In the genomic region with DNA sequence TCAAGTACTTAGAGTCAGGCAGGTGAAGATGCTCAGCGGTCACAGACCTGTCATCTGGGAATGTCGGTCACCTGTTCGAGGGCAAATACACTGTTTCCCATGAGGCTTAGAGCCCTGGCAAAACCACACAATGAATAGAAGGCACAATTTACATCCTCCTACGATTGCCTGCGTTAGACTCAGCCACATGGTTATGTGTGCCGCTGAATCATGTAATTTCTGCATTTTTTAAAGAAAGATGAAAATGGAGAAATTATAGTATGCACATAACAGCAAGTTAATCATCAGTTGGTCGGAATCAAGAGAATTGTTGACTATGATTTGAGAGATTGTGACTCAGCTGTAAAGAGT, we compare ENCODE assay signal across 17 cellular contexts.
DNase-seq lines count a peak whose midpoint lies in the region; ATAC-seq and TF ChIP-seq lines count a peak whose summit lies in the region.
"Had no signal": no experiment of that assay in that cellular context is flagged by ENCODE, and none has a peak within 500 bp of the region (broad histone marks: within the 10 kb centered on the region; RNA-seq: fewer than 3 reads in every experiment).

No MANE protein-coding gene starts in this region.

- H3K4me1 ChIP-seq in BLaER1 (peaks cover 83% of the 10 kb centered on the region), Karpas-422 (ENCODE audit: low read length) (peaks cover 43% of the 10 kb centered on the region), endodermal cell (ENCODE audit: control insufficient read depth, insufficient read depth, low read length) (no peaks in the 10 kb centered on the region), A673 (ENCODE audit: insufficient read depth, low read length, poor library complexity, severe bottlenecking) (no peaks in the 10 kb centered on the region)

- H4K20me1 ChIP-seq in BLaER1 (peaks cover 19% of the 10 kb centered on the region; the same call in 1 of the 2 replicates), Karpas-422 (ENCODE audit: insufficient read depth, low read depth, low read length) (no peaks in the 10 kb centered on the region)

- no peaks in the 10 kb centered on the region for H3K9me3 Mint-ChIP-seq in endodermal cell
- H3K9me3 Mint-ChIP-seq: CD14-positive monocyte; CD4-positive, alpha-beta T cell; CD8-positive, alpha-beta memory T cell; H9 had no signal

- no peak overlapping the region for H2AFZ ChIP-seq in Karpas-422 (ENCODE audit: low read length)
- H2AFZ ChIP-seq: GM23338 had no signal

- POLR2A ChIA-PET in A673 (lab: Charles Lee; ENCODE audit: low non-redundant PET): no interaction called here

- H3K27ac ChIP-seq in BLaER1 (no peak overlapping the region), Karpas-422 (ENCODE audit: low read length) (peak overlapping the region; percentile 36; the same call in 1 of the 2 replicates), endodermal cell (ENCODE audit: low read depth, low read length) (no peak overlapping the region), A673 (ENCODE audit: low read depth, low read length, poor library complexity, severe bottlenecking) (no peak overlapping the region)

- H3K36me3 Mint-ChIP-seq in endodermal cell (ENCODE audit: low read depth): no peaks in the 10 kb centered on the region
- H3K36me3 Mint-ChIP-seq: CD14-positive monocyte; CD8-positive, alpha-beta memory T cell had no signal

- TF ChIP-seq CTCF in endodermal cell (conservative IDR thresholded peaks at IDR 0.05): no peak
- TF ChIP-seq CTCF in A673 (conservative IDR thresholded peaks at IDR 0.05; ENCODE audit: low read depth, low read length): no peak

- no peaks in the 10 kb centered on the region for H3K27me3 ChIP-seq in BLaER1
- no peaks in the 10 kb centered on the region for H3K27me3 ChIP-seq in Karpas-422 (ENCODE audit: low read length)
- no peaks in the 10 kb centered on the region for H3K27me3 ChIP-seq in endodermal cell (ENCODE audit: control insufficient read depth, insufficient read depth, low read length, poor library complexity, severe bottlenecking)
- peaks cover 64% of the 10 kb centered on the region for H3K27me3 ChIP-seq in A673 (replicated peaks; ENCODE audit: insufficient read depth, low read depth, low read length, poor library complexity)

- CTCF ChIA-PET in A673 (lab: Charles Lee): no interaction called here

- H3K36me3 ChIP-seq in BLaER1 (no peaks in the 10 kb centered on the region), Karpas-422 (ENCODE audit: insufficient read depth, low read length) (no peaks in the 10 kb centered on the region), endodermal cell (ENCODE audit: control insufficient read depth, insufficient read depth, low read length) (no peaks in the 10 kb centered on the region), A673 (ENCODE audit: insufficient read depth, low read length, poor library complexity, severe bottlenecking) (no peaks in the 10 kb centered on the region)

- no peaks in the 10 kb centered on the region for H3K9me2 ChIP-seq in Karpas-422 (replicated peaks; ENCODE audit: insufficient read depth, low read length)

- no peak overlapping the region for H3K4me3 Mint-ChIP-seq in endodermal cell
- H3K4me3 Mint-ChIP-seq: CD14-positive monocyte; CD4-positive, alpha-beta T cell; CD8-positive, alpha-beta memory T cell; GM23338; H9; HFFc6 had no signal

- intact Hi-C loops in A673 (cut with micrococcal nuclease; ENCODE audit: unreplicated experiment): no loop called here

- H3K4me2 ChIP-seq in BLaER1 (peak overlapping the region; percentile 93), Karpas-422 (ENCODE audit: low read depth, low read length, poor library complexity, severe bottlenecking) (peak overlapping the region; percentile 34)
- H3K4me2 ChIP-seq: GM23338 had no signal

- no peak overlapping the region for H3K27ac Mint-ChIP-seq in endodermal cell
- H3K27ac Mint-ChIP-seq: CD14-positive monocyte; CD4-positive, alpha-beta T cell; CD8-positive, alpha-beta memory T cell; GM23338; H9; HFFc6 had no signal

- no TSS peak for BruUV-seq in A673 (replicated peaks; lab: Mats Ljungman, UMichigan)

- H3K4me1 Mint-ChIP-seq in endodermal cell: no peaks in the 10 kb centered on the region
- H3K4me1 Mint-ChIP-seq: CD14-positive monocyte; CD8-positive, alpha-beta memory T cell; GM23338; H9 had no signal

- H3K9ac ChIP-seq in BLaER1: no peak overlapping the region
- H3K9ac ChIP-seq in Karpas-422 (ENCODE audit: low read length): no peak overlapping the region
- H3K9ac ChIP-seq in endodermal cell (ENCODE audit: extremely low read depth, low read length, poor library complexity, severe bottlenecking): no peak overlapping the region

- H3K4me3 ChIP-seq in BLaER1: no peak overlapping the region
- no peak overlapping the region; the same call in 1 of the 2 replicates for H3K4me3 ChIP-seq in Karpas-422 (ENCODE audit: low read length)
- H3K4me3 ChIP-seq in endodermal cell (ENCODE audit: low read length): no peak overlapping the region
- H3K4me3 ChIP-seq in A673 (ENCODE audit: low read depth, low read length, poor library complexity, severe bottlenecking): no peak overlapping the region
- H3K4me3 ChIP-seq: GM23338 had no signal

- no peaks in the 10 kb centered on the region for H3K27me3 Mint-ChIP-seq in endodermal cell (ENCODE audit: insufficient read depth)

- WGBS in endodermal cell (ENCODE audit: insufficient coverage in 1 of 2, insufficient read length in 1 of 2), 2 experiments: 94 to 99% methylated on average over 6 to 7 of the region's 7 CpGs

- DNase-seq in Karpas-422 (no peak), inferior parietal cortex (ENCODE audit: extremely low spot score) (peak; percentile 8), superior temporal gyrus (ENCODE audit: extremely low spot score) (peak; percentile 26), endodermal cell (no peak), A673 (ENCODE audit: low spot score) (no peak)
- DNase-seq in activated naive CD4-positive, alpha-beta T cell treated with Interleukin-2 at 50 U/mL for 16 hours: no peak
- DNase-seq: CD4-positive, alpha-beta T cell; CD8-positive, alpha-beta memory T cell; DMS 273 treated with DMSO at 0.1 percent for 48 hours; DMS79; GF-D8; H9; HFFc6 had no signal

- H3K9me3 ChIP-seq in BLaER1 (no peaks in the 10 kb centered on the region), Karpas-422 (ENCODE audit: low read length) (no peaks in the 10 kb centered on the region), endodermal cell (ENCODE audit: control insufficient read depth, low read length) (no peaks in the 10 kb centered on the region), A673 (ENCODE audit: low read depth, low read length, poor library complexity, severe bottlenecking) (no peaks in the 10 kb centered on the region)

- no peaks in the 10 kb centered on the region for H3K79me2 ChIP-seq in Karpas-422 (ENCODE audit: low read length)

- no peak for ATAC-seq in HG03521 (IDR thresholded peaks at IDR 0.05; ENCODE audit: unreplicated experiment)
- ATAC-seq: GM23338 had no signal

Comparison
In these comparisons a context has a peak if more than half of its experiments do, and no peak if none do; other contexts are left out.
1. DNase-seq: peak in inferior parietal cortex (single experiment) and superior temporal gyrus (single experiment); none in Karpas-422 (single experiment), endodermal cell (single experiment), activated naive CD4-positive, alpha-beta T cell treated with Interleukin-2 at 50 U/mL for 16 hours (single experiment) and A673 (single experiment).